ENCODE assay signal across 18 cellular contexts in genomic region chr4:142728209-142728608, GRCh38.
DNase-seq lines count a peak whose midpoint lies in the region; TF ChIP-seq lines count a peak whose summit lies in the region.
"Had no signal": no experiment of that assay in that cellular context is flagged by ENCODE, and none has a peak within 500 bp of the region (broad histone marks: within the 10 kb centered on the region; RNA-seq: fewer than 3 reads in every experiment).

No MANE protein-coding gene starts in this region.

- TF ChIP-seq CTCF in fibroblast of mammary gland (conservative IDR thresholded peaks at IDR 0.05; ENCODE audit: control insufficient read depth, insufficient read depth, low read depth, low read length) = no peak
- TF ChIP-seq CTCF in HFFc6 (IDR thresholded peaks at IDR 0.05) = no peak
- no peak for TF ChIP-seq CTCF in chondrocyte (IDR thresholded peaks at IDR 0.05)

- H3K4me1 Mint-ChIP-seq in HFFc6 (ENCODE audit: low read depth) (peaks cover 6% of the 10 kb centered on the region; the same call in 1 of the 2 replicates), chondrocyte (ENCODE audit: low read depth) (no peaks in the 10 kb centered on the region)
- H3K4me1 Mint-ChIP-seq: H9, IgD-negative memory B cell had no signal

- H3K27me3 Mint-ChIP-seq in HFFc6 (ENCODE audit: insufficient read depth) (no peaks in the 10 kb centered on the region), chondrocyte (ENCODE audit: low read depth) (no peaks in the 10 kb centered on the region)
- H3K27me3 Mint-ChIP-seq: CD4-positive, alpha-beta T cell had no signal

- H3K4me3 Mint-ChIP-seq in HFFc6 (no peak overlapping the region), chondrocyte (ENCODE audit: unreplicated experiment) (no peak overlapping the region)
- H3K4me3 Mint-ChIP-seq: CD4-positive, alpha-beta T cell; H9; IgD-negative memory B cell had no signal

- H3K36me3 Mint-ChIP-seq in HFFc6 (ENCODE audit: low read depth) (no peaks in the 10 kb centered on the region), chondrocyte (ENCODE audit: low read depth) (peaks cover 1% of the 10 kb centered on the region)
- H3K36me3 Mint-ChIP-seq: IgD-negative memory B cell had no signal

- H3K36me3 ChIP-seq in KOPT-K1 (ENCODE audit: insufficient read depth, low read length) = no peaks in the 10 kb centered on the region

- peak overlapping the region; percentile 64 for H3K27ac ChIP-seq in KOPT-K1 (ENCODE audit: low read depth, low read length, poor library complexity, severe bottlenecking)
- H3K27ac ChIP-seq: C4-2B had no signal

- H3K9me3 ChIP-seq in KOPT-K1 (ENCODE audit: insufficient read depth, low read length, poor library complexity, severe bottlenecking) = no peaks in the 10 kb centered on the region
- H3K9me3 ChIP-seq: Caco-2 had no signal

- peak; percentile 2 for DNase-seq in EL
- peak; percentile 56 for DNase-seq in fibroblast of mammary gland (ENCODE audit: low read depth)
- no peak for DNase-seq in activated CD4-positive, alpha-beta T cell treated with anti-CD3 and anti-CD28 coated beads, Interleukin-2, amount 50 U/mL, for 1 hour
- no peak for DNase-seq in HFFc6
- DNase-seq in chondrocyte (ENCODE audit: low spot score) = no peak
- no peak for DNase-seq in NCI-H1105 treated with DMSO at 0.1 percent for 48 hours (lab: John Stamatoyannopoulos, UW)
- DNase-seq: ACHN; AML-193; Caco-2; CD4-positive, alpha-beta T cell; DMS153; DMS79; H9; Kasumi-1; KBM-7 had no signal

- H3K9me3 Mint-ChIP-seq in HFFc6 (no peaks in the 10 kb centered on the region), chondrocyte (ENCODE audit: low read depth) (no peaks in the 10 kb centered on the region)
- H3K9me3 Mint-ChIP-seq: CD4-positive, alpha-beta T cell; H9; IgD-negative memory B cell had no signal

- H3K27ac Mint-ChIP-seq in HFFc6 (no peak overlapping the region; the same call in 1 of the 2 replicates), chondrocyte (ENCODE audit: unreplicated experiment) (no peak overlapping the region)
- H3K27ac Mint-ChIP-seq: CD4-positive, alpha-beta T cell; H9; IgD-negative memory B cell had no signal

- no peak overlapping the region for H3K4me3 ChIP-seq in fibroblast of mammary gland (ENCODE audit: control insufficient read depth, low read depth, low read length)

Comparison
In these comparisons a context has a peak if more than half of its experiments do, and no peak if none do; other contexts are left out.
1. DNase-seq: peak in EL (single experiment) and fibroblast of mammary gland (single experiment); none in activated CD4-positive, alpha-beta T cell treated with anti-CD3 and anti-CD28 coated beads, Interleukin-2, amount 50 U/mL, for 1 hour (single experiment), HFFc6 (single experiment), chondrocyte (single experiment) and NCI-H1105 treated with DMSO at 0.1 percent for 48 hours (single experiment).